In the genomic region with DNA sequence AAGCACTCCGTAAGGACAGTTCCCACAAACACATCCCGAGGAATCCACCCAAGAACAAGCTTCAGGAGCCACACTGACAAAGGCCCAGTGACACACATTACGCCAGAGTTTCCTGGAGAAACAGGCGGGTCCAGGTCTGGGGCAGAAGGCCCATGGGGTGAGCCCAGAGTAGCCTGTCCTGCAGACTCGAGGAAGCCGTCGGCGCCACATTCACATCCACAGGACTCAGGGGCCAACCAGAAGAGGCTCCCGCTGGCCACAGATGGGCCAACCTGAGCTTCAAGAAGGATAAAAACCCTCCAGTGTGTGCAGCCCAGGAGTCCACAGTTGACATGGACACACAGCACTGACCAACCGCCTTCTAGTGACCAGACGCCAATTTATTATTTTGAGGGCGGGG, we compare ENCODE assay signal across 15 cellular contexts. TPM values are rescaled to one million over a fixed set of nuclear protein-coding genes. Genes with fewer than 3 reads are reported as not detected.
A peak's percentile ranks its signal among the peaks of the same experiment; 100 is the strongest.
DNase-seq lines count a peak whose midpoint lies in the region; ATAC-seq and TF ChIP-seq lines count a peak whose summit lies in the region.
"Had no signal": no experiment of that assay in that cellular context is flagged by ENCODE, and none has a peak within 500 bp of the region (broad histone marks: within the 10 kb centered on the region; RNA-seq: fewer than 3 reads in every experiment).

No MANE protein-coding gene starts in this region.

- no peak overlapping the region for H2AFZ ChIP-seq in neural progenitor cell (replicated peaks)

- H3K4me3 ChIP-seq in Caco-2 (ENCODE audit: low read depth, low read length) (no peak overlapping the region), neural progenitor cell (no peak overlapping the region), SJCRH30 (no peak overlapping the region)

- H3K9me3 ChIP-seq in Caco-2 (no peaks in the 10 kb centered on the region), neural progenitor cell (ENCODE audit: low read depth) (no peaks in the 10 kb centered on the region), SJCRH30 (replicated peaks) (no peaks in the 10 kb centered on the region)

- H3K27ac ChIP-seq in neural progenitor cell (no peak overlapping the region), SJCRH30 (no peak overlapping the region)

- H3K9me3 Mint-ChIP-seq in Caco-2 (ENCODE audit: unreplicated experiment) (no peaks in the 10 kb centered on the region), WTC11 (no peaks in the 10 kb centered on the region), glutamatergic neuron (ENCODE audit: unreplicated experiment) (peaks cover 2% of the 10 kb centered on the region), neural progenitor cell (no peaks in the 10 kb centered on the region)
- no peaks in the 10 kb centered on the region for H3K9me3 Mint-ChIP-seq in naive thymus-derived CD8-positive, alpha-beta T cell
- H3K9me3 Mint-ChIP-seq: CD8-positive, alpha-beta T cell had no signal

- H3K27ac Mint-ChIP-seq in Caco-2 (ENCODE audit: unreplicated experiment): peak overlapping the region; percentile 73
- H3K27ac Mint-ChIP-seq in WTC11: peak overlapping the region; percentile 90
- H3K27ac Mint-ChIP-seq in glutamatergic neuron (ENCODE audit: unreplicated experiment): no peak overlapping the region
- H3K27ac Mint-ChIP-seq in neural progenitor cell: peak overlapping the region; percentile 22
- H3K27ac Mint-ChIP-seq in naive thymus-derived CD8-positive, alpha-beta T cell: no peak overlapping the region
- H3K27ac Mint-ChIP-seq: B cell; CD8-positive, alpha-beta T cell had no signal

- H3K27me3 ChIP-seq in Caco-2 (replicated peaks; ENCODE audit: control insufficient read depth, insufficient read depth, low read length) (no peaks in the 10 kb centered on the region), neural progenitor cell (no peaks in the 10 kb centered on the region), SJCRH30 (no peaks in the 10 kb centered on the region)

- H3K4me3 Mint-ChIP-seq in Caco-2 (ENCODE audit: unreplicated experiment): no peak overlapping the region
- H3K4me3 Mint-ChIP-seq in WTC11: no peak overlapping the region
- H3K4me3 Mint-ChIP-seq in glutamatergic neuron (ENCODE audit: unreplicated experiment): peak overlapping the region; percentile 46
- H3K4me3 Mint-ChIP-seq in neural progenitor cell: no peak overlapping the region
- no peak overlapping the region for H3K4me3 Mint-ChIP-seq in naive thymus-derived CD8-positive, alpha-beta T cell
- H3K4me3 Mint-ChIP-seq: B cell; CD8-positive, alpha-beta T cell had no signal

- no peaks in the 10 kb centered on the region for H3F3A ChIP-seq in neural progenitor cell (ENCODE audit: low read depth)

- intact Hi-C loops in Caco-2 (cut with micrococcal nuclease; ENCODE audit: unreplicated experiment): no loop called here

- ATAC-seq in WTC11: 0 out of 2 replicates have a peak, but pooled peaks have one; percentile 6
- ATAC-seq in naive thymus-derived CD8-positive, alpha-beta T cell: no peak
- ATAC-seq: CD8-positive, alpha-beta T cell had no signal

- H3K4me2 ChIP-seq in neural progenitor cell: no peak overlapping the region

- H3K36me3 Mint-ChIP-seq in Caco-2 (ENCODE audit: insufficient read depth, unreplicated experiment) (peaks cover 40% of the 10 kb centered on the region), WTC11 (peaks cover 22% of the 10 kb centered on the region), glutamatergic neuron (ENCODE audit: unreplicated experiment) (peaks cover 5% of the 10 kb centered on the region), neural progenitor cell (no peaks in the 10 kb centered on the region)
- no peaks in the 10 kb centered on the region for H3K36me3 Mint-ChIP-seq in naive thymus-derived CD8-positive, alpha-beta T cell
- H3K36me3 Mint-ChIP-seq: CD8-positive, alpha-beta T cell had no signal

- BruUV-seq in Caco-2 (replicated peaks; lab: Mats Ljungman, UMichigan): no TSS peak

- POLR2A ChIA-PET in Caco-2 (lab: Charles Lee) (no interaction called here), WTC11 (lab: Charles Lee) (no interaction called here)
- POLR2A ChIA-PET in naive thymus-derived CD8-positive, alpha-beta T cell (lab: Charles Lee): no interaction called here

- no peaks in the 10 kb centered on the region for H4K20me1 ChIP-seq in neural progenitor cell (ENCODE audit: low read depth)

- no peak for DNase-seq in Caco-2
- DNase-seq in WTC11 (ENCODE audit: low spot score): no peak
- no peak for DNase-seq in glutamatergic neuron
- no peak for DNase-seq in neural progenitor cell (ENCODE audit: low spot score)
- DNase-seq in HCEC 1CT: no peak
- DNase-seq in naive thymus-derived CD8-positive, alpha-beta T cell: no peak
- DNase-seq in stimulated activated CD4-positive, alpha-beta T cell treated with anti-CD3 and anti-CD28 coated beads, Interleukin-1b, Interleukin-23, amount 100 ng/mL, for 48 hours: no peak
- DNase-seq in SJCRH30: no peak
- DNase-seq: C1 segment of cervical spinal cord; CD8-positive, alpha-beta T cell; COR-L47; DMS53; GF-D8; IMR-90 had no signal

- CTCF ChIA-PET in Caco-2 (lab: Charles Lee): no interaction called here
- CTCF ChIA-PET in WTC11 (lab: Charles Lee): no interaction called here

- H3K79me2 ChIP-seq in neural progenitor cell (ENCODE audit: low read depth): no peaks in the 10 kb centered on the region

- TF ChIP-seq CTCF in Caco-2 (IDR thresholded peaks at IDR 0.05; ENCODE audit: insufficient read depth in 1 of 2, low read depth in 1 of 2, low read length in 1 of 2, severe bottlenecking in 1 of 2, unreplicated experiment in 1 of 2) (no peak), WTC11 (IDR thresholded peaks at IDR 0.05) (no peak), glutamatergic neuron (IDR thresholded peaks at IDR 0.05; ENCODE audit: partially characterized antibody, unreplicated experiment) (no peak), neural progenitor cell (IDR thresholded peaks at IDR 0.05) (no peak)

- H3K4me1 ChIP-seq in Caco-2: peaks cover 3% of the 10 kb centered on the region; the same call in 1 of the 2 replicates
- no peaks in the 10 kb centered on the region for H3K4me1 ChIP-seq in neural progenitor cell
- H3K4me1 ChIP-seq in SJCRH30: 0 out of 2 replicates have a peak, but pooled peaks cover 2% of the 10 kb centered on the region

- H3K36me3 ChIP-seq in Caco-2 (ENCODE audit: control insufficient read depth, insufficient read depth, low read length) (no peaks in the 10 kb centered on the region), neural progenitor cell (no peaks in the 10 kb centered on the region), SJCRH30 (no peaks in the 10 kb centered on the region)

- H3K9ac ChIP-seq in neural progenitor cell: no peak overlapping the region

- H3K27me3 Mint-ChIP-seq in Caco-2 (ENCODE audit: insufficient read depth, unreplicated experiment): no peaks in the 10 kb centered on the region
- H3K27me3 Mint-ChIP-seq in WTC11 (ENCODE audit: low read depth): no peaks in the 10 kb centered on the region
- peaks cover 6% of the 10 kb centered on the region for H3K27me3 Mint-ChIP-seq in glutamatergic neuron (ENCODE audit: unreplicated experiment)
- H3K27me3 Mint-ChIP-seq in neural progenitor cell (ENCODE audit: insufficient read depth, low read depth): peaks cover 4% of the 10 kb centered on the region
- H3K27me3 Mint-ChIP-seq in naive thymus-derived CD8-positive, alpha-beta T cell: peaks cover 3 to 12% (median 4%) of the 10 kb centered on the region in 5 donors

- H3K4me1 Mint-ChIP-seq in Caco-2 (ENCODE audit: low read depth, unreplicated experiment) (peaks cover 5% of the 10 kb centered on the region), WTC11 (peaks cover 10% of the 10 kb centered on the region), glutamatergic neuron (ENCODE audit: low read depth, unreplicated experiment) (no peaks in the 10 kb centered on the region), neural progenitor cell (no peaks in the 10 kb centered on the region)
- H3K4me1 Mint-ChIP-seq in naive thymus-derived CD8-positive, alpha-beta T cell: peaks cover 0 to 11% (median 6%) of the 10 kb centered on the region in 4 donors
- H3K4me1 Mint-ChIP-seq: B cell had no signal

TF ChIP-seq in WTC11, 78 proteins besides CTCF, POLR2A, EP300 and RAD21 (continues in another document):
- TF ChIP-seq ZNF263 (CRISPR knock-in tag; IDR thresholded peaks at IDR 0.05; ENCODE audit: low read depth): no peak
- TF ChIP-seq, protein P1, sequence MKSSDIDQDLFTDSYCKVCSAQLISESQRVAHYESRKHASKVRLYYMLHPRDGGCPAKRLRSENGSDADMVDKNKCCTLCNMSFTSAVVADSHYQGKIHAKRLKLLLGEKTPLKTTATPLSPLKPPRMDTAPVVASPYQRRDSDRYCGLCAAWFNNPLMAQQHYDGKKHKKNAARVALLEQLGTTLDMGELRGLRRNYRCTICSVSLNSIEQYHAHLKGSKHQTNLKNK (CRISPR knock-in tag; IDR thresholded peaks at IDR 0.05): no peak
- TF ChIP-seq, protein P2, sequence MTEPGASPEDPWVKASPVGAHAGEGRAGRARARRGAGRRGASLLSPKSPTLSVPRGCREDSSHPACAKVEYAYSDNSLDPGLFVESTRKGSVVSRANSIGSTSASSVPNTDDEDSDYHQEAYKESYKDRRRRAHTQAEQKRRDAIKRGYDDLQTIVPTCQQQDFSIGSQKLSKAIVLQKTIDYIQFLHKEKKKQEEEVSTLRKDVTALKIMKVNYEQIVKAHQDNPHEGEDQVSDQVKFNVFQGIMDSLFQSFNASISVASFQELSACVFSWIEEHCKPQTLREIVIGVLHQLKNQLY (CRISPR knock-in tag; IDR thresholded peaks at IDR 0.05): no peak
- no peak for TF ChIP-seq KAT7 (CRISPR knock-in tag; IDR thresholded peaks at IDR 0.05; ENCODE audit: borderline replicate concordance)
- no peak for TF ChIP-seq ZNF671 (CRISPR knock-in tag; IDR thresholded peaks at IDR 0.05)

RNA-seq across cellular contexts. Expression of a gene that starts 31.3 kb away (rescaled TPM):
- total RNA-seq in Caco-2 (2022) (30.0 and 37.7 TPM in 2 replicates), WTC11 (2021) (59.0 to 62.0 TPM (median 60.0 TPM) in 3 replicates), glutamatergic neuron (ENCODE audit: unreplicated experiment) (2.4 TPM), neural progenitor cell (ENCODE audit: low replicate concordance) (14.8 and 19.3 TPM in 2 replicates)
- total RNA-seq in naive thymus-derived CD8-positive, alpha-beta T cell: not detected
- polyA plus RNA-seq in naive thymus-derived CD8-positive, alpha-beta T cell: not detected
- 0.89 and 1.2 TPM in 2 replicates for total RNA-seq in SJCRH30 (2014; rRNA removed; shearing (Covaris generic))
- total RNA-seq: B cell; CD8-positive, alpha-beta T cell had no signal

RNA-seq across cellular contexts. Expression of a gene that starts 35.6 kb away (rescaled TPM):
- total RNA-seq in Caco-2 (2022) (244 and 245 TPM in 2 replicates), WTC11 (2021) (135 to 150 TPM (median 140 TPM) in 3 replicates), glutamatergic neuron (ENCODE audit: unreplicated experiment) (113 TPM), neural progenitor cell (ENCODE audit: low replicate concordance) (49.7 and 64.6 TPM in 2 replicates)
- 100 to 1,000 TPM; 101 to 109 TPM for total RNA-seq in naive thymus-derived CD8-positive, alpha-beta T cell
- 10 to 100 TPM; 22.7 to 28.1 (median 23.0) TPM for polyA plus RNA-seq in naive thymus-derived CD8-positive, alpha-beta T cell
- 62.1 and 62.6 TPM in 2 replicates for total RNA-seq in SJCRH30 (2014; rRNA removed; shearing (Covaris generic))

Comparison
In these comparisons a context has a peak if more than half of its experiments do, and no peak if none do; other contexts are left out.
1. H3K27ac Mint-ChIP-seq: peak in Caco-2 (single experiment), WTC11 (single experiment) and neural progenitor cell (single experiment); none in glutamatergic neuron (single experiment) and naive thymus-derived CD8-positive, alpha-beta T cell (0 of 10).